In the genomic region with DNA sequence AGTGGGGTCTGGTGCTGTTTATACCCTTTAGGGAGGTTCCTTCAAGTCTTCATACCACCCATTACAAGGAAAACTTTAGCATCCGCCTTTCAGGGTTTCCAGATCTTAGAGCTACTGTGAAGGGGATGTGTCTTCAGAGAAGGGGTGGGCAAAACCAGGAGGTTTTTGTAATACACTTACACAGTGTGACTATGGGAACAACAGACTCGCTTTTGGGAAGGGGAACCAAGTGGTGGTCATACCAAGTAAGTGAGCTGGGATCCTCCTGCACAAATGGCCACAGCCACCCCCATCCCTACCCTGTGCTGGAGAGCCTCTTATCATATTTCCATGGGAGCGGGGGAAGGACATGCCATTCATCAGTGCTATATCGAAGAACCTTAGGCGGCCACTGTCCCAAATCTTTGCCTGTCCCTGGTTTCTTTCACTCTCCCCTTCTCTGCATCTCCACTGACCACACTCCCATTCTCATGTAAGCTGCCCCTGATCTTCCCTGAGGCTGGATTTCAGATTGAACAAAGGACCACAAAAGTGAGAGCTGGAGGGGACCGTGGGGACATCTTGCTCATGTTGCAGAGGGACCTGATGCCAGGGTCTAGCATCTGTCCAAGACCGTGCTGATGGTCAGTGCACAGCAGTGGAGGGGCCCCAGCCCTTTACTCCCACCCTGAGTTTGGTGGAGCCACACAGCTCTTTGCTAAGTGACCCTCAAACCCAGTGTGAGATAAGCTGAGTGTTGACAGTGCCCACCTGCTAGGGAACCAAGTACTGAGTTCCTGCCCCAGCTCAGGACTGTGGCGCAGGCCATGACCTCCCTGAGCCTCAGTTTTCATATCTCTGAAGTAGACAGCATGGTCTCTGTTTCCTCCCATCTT, we compare ENCODE assay signal across 9 cellular contexts.
A peak's percentile ranks its signal among the peaks of the same experiment; 100 is the strongest.
DNase-seq lines count a peak whose midpoint lies in the region; ATAC-seq and TF ChIP-seq lines count a peak whose summit lies in the region.
"Had no signal": no experiment of that assay in that cellular context is flagged by ENCODE, and none has a peak within 500 bp of the region (broad histone marks: within the 10 kb centered on the region; RNA-seq: fewer than 3 reads in every experiment).

No MANE protein-coding gene starts in this region.

- no peaks in the 10 kb centered on the region for H3K36me3 ChIP-seq in ACC112 (ENCODE audit: insufficient read depth, low read length)
- H3K36me3 ChIP-seq in muscle layer of colon (ENCODE audit: insufficient read depth, low read length), result no peaks in the 10 kb centered on the region

- no peak for ATAC-seq in HG02759 (IDR thresholded peaks at IDR 0.05; ENCODE audit: unreplicated experiment)

- H3K9me3 ChIP-seq in muscle layer of colon (ENCODE audit: low read length), result no peaks in the 10 kb centered on the region

- H3K4me3 ChIP-seq in ACC112 (ENCODE audit: low read depth, low read length), result no peak overlapping the region
- no peak overlapping the region for H3K4me3 ChIP-seq in muscle layer of colon (ENCODE audit: low read depth in 1 of 2, low read length in 2 of 2)

- no peak overlapping the region for H3K9ac ChIP-seq in muscle layer of colon (ENCODE audit: low read length)

- H2AFZ ChIP-seq in ACC112 (ENCODE audit: low read length, unreplicated experiment), result no peak overlapping the region

- H3K4me1 ChIP-seq in ACC112 (ENCODE audit: control insufficient read depth, insufficient read depth, low read length, unreplicated experiment), result peaks cover 24% of the 10 kb centered on the region
- H3K4me1 ChIP-seq in muscle layer of colon (ENCODE audit: insufficient read depth, low read length), result peaks cover 12% of the 10 kb centered on the region

- H3K27me3 ChIP-seq in ACC112 (ENCODE audit: insufficient read depth, low read length) (no peaks in the 10 kb centered on the region), muscle layer of colon (ENCODE audit: control insufficient read depth in 1 of 2, insufficient read depth in 2 of 2, low read length in 2 of 2) (no peaks in the 10 kb centered on the region)

- DNase-seq in stimulated activated CD4-positive, alpha-beta T cell treated with anti-CD3 and anti-CD28 coated beads, Interleukin-4, amount 100 ng/mL, for 1 hour, result no peak
- DNase-seq in amniotic stem cell (lab: John Stamatoyannopoulos, UW) (no peak), GDM1 (lab: John Stamatoyannopoulos, UW) (no peak)
- DNase-seq: NCI-H1436 had no signal

- H3K79me2 ChIP-seq in ACC112 (ENCODE audit: control insufficient read depth, insufficient read depth, low read length, unreplicated experiment), result no peaks in the 10 kb centered on the region

- TF ChIP-seq POLR2A in GM19099 (IDR thresholded peaks at IDR 0.05; ENCODE audit: extremely low read depth, insufficient read length, low read depth), result peak; percentile 25

- peak overlapping the region; percentile 9; the same call in 1 of the 2 replicates for H3K27ac ChIP-seq in ACC112 (ENCODE audit: low read depth, low read length)
- H3K27ac ChIP-seq in angular gyrus (ENCODE audit: low read depth, low read length), result peak overlapping the region; percentile 51
- peak overlapping the region; percentile 52 for H3K27ac ChIP-seq in muscle layer of colon (ENCODE audit: low read depth, low read length)
